In the genomic region with DNA sequence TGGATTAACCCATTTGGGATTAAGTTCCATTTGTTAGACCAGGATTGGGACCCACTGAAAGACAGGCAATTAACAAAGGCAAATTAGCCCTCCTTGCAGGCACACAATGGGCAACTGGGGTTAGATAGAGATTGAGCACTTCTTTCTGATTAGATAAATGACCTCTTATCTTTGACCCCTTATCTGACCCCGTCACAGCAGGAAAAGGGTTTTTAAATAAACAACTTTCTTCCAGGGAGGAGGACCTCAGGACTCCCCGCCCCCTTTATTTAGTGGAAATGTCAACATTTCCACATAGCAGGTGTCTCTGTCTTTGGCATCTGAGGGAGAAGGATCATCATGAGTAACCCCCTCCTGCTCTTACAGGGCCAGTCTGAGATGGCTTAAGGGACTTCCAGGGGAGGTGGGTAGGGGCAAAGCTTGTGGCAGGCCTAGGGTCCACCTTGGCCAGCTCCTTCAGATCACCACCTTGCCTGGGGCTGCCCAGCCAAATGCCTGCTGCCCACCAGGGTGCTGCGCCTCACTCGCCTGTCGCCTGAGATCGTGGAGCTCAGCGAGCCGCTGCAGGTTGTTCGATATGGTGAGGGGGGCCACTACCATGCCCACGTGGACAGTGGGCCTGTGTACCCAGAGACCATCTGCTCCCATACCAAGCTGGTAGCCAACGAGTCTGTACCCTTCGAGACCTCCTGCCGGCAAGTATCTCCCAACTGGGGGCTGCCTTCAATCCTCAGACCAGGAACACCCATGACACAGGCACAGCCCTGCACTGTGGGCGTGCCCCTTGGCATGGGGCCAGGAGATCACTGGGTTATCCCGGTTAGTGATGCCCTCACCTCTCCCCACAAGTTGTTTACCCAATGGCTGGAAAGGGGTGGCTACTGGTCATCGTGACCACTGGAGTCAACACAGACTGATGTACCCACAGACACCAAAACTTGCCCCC, we compare ENCODE assay signal across 17 cellular contexts. TPM values are rescaled to one million over a fixed set of nuclear protein-coding genes. Genes with fewer than 3 reads are reported as not detected.
DNase-seq lines count a peak whose midpoint lies in the region; ATAC-seq and TF ChIP-seq lines count a peak whose summit lies in the region.
"Had no signal": no experiment of that assay in that cellular context is flagged by ENCODE, and none has a peak within 500 bp of the region (broad histone marks: within the 10 kb centered on the region; RNA-seq: fewer than 3 reads in every experiment).

No MANE protein-coding gene starts in this region.

- no peak overlapping the region for H3K4me3 ChIP-seq in IMR-90 (ENCODE audit: insufficient read depth, low read depth, low read length)
- H3K4me3 ChIP-seq in thyroid gland (replicated peaks in 1 of 3), result no peak overlapping the region
- H3K4me3 ChIP-seq: smooth muscle cell, vagina had no signal

- H3K27me3 ChIP-seq in IMR-90 (ENCODE audit: control insufficient read depth, insufficient read depth, low read length) (no peaks in the 10 kb centered on the region), thyroid gland (no peaks in the 10 kb centered on the region)
- H3K27me3 ChIP-seq: vagina had no signal

- H3K9me1 ChIP-seq in IMR-90 (ENCODE audit: insufficient read depth, low read length), result peaks cover 21% of the 10 kb centered on the region

- in situ Hi-C loops in IMR-90 (cut with MboI; ENCODE audit: low sequenced_read_pairs), result no loop called here

- peaks cover 16% of the 10 kb centered on the region for H4K20me1 ChIP-seq in IMR-90 (ENCODE audit: insufficient read depth, low read length)

- peaks cover 3% of the 10 kb centered on the region; the same call in 1 of the 2 replicates for H3K36me3 ChIP-seq in IMR-90 (ENCODE audit: control insufficient read depth, insufficient read depth, low read length)
- no peaks in the 10 kb centered on the region for H3K36me3 ChIP-seq in thyroid gland
- H3K36me3 ChIP-seq: vagina had no signal

- H3K14ac ChIP-seq in IMR-90 (replicated peaks; ENCODE audit: low read depth, low read length), result no peak overlapping the region

- no peak overlapping the region for H4K5ac ChIP-seq in IMR-90 (ENCODE audit: low read depth, low read length)

- H3K79me1 ChIP-seq in IMR-90 (ENCODE audit: low read depth in 1 of 2, low read length in 2 of 2), result peaks cover 0 to 40% of the 10 kb centered on the region in 2 experiments; a peak in 2 of 4 replicates

- H3K4me1 ChIP-seq in IMR-90 (ENCODE audit: control insufficient read depth, insufficient read depth, low read length) (peaks cover 11% of the 10 kb centered on the region), thyroid gland (peaks cover 18 to 25% of the 10 kb centered on the region in 2 donors)

- no peak overlapping the region for H3K18ac ChIP-seq in IMR-90 (ENCODE audit: low read depth, low read length)

- TF ChIP-seq POLR2A in IMR-90 (IDR thresholded peaks at IDR 0.05; ENCODE audit: low read depth, low read length) (no peak), erythroblast (IDR thresholded peaks at IDR 0.05; ENCODE audit: low read length) (peak; percentile 43), thyroid gland (IDR thresholded peaks at IDR 0.05) (no peak)

- TF ChIP-seq CTCF in IMR-90 (conservative IDR thresholded peaks at IDR 0.05; ENCODE audit: low read depth, low read length) (no peak), thyroid gland (IDR thresholded peaks at IDR 0.05) (no peak)

- no TSS peak for BruUV-seq in IMR-90 (replicated peaks; lab: Mats Ljungman, UMichigan)

- CTCF ChIA-PET in IMR-90 (lab: Yijun Ruan, JAX), result no interaction called here

- H2AFZ ChIP-seq in IMR-90 (replicated peaks; ENCODE audit: low read length, poor library complexity), result no peak overlapping the region

- H3K9me3 ChIP-seq in IMR-90 (ENCODE audit: control insufficient read depth, insufficient read depth, low read length) (no peaks in the 10 kb centered on the region), thyroid gland (no peaks in the 10 kb centered on the region)
- H3K9me3 ChIP-seq: Caco-2, vagina had no signal

- H3K27ac ChIP-seq in IMR-90 (ENCODE audit: insufficient read depth, low read length) (no peak overlapping the region), thyroid gland (peak overlapping the region in 1 of 3 donors; percentile 98)
- H3K27ac ChIP-seq: vagina had no signal

- H2AK9ac ChIP-seq in IMR-90 (replicated peaks; ENCODE audit: low read depth, low read length, poor library complexity), result peak overlapping the region; percentile 58

- peak overlapping the region; percentile 28; the same call in 1 of the 2 replicates for H2AK5ac ChIP-seq in IMR-90 (ENCODE audit: low read depth, low read length)

- DNase-seq in activated CD4-positive, alpha-beta T cell treated with anti-CD3 and anti-CD28 coated beads for 48 hours, result peak; percentile 37
- no peak for DNase-seq in activated CD4-positive, alpha-beta T cell treated with anti-CD3 and anti-CD28 coated beads for 1 hour
- no peak for DNase-seq in IMR-90
- DNase-seq in erythroblast (lab: John Stamatoyannopoulos, UW), result peak; percentile 80 to 90
- DNase-seq in thyroid gland, result peak; percentile 56 to 60
- no peak for DNase-seq in NCI-H2081 treated with DMSO at 0.1 percent for 48 hours (lab: John Stamatoyannopoulos, UW)
- DNase-seq: activated T-cell treated with anti-CD3 and anti-CD28 coated beads, Interleukin-2, amount 50 U/mL, for 48 hours; Caco-2; effector memory CD8-positive, alpha-beta T cell; MV-4-11; naive B cell; posterior cingulate gyrus; stimulated activated CD4-positive, alpha-beta T cell treated with anti-CD3 and anti-CD28 coated beads, Interleukin-4, amount 100 ng/mL, for 24 hours; T-cell had no signal

- H2BK15ac ChIP-seq in IMR-90 (ENCODE audit: low read depth, low read length), result no peak overlapping the region

- H4K8ac ChIP-seq in IMR-90 (ENCODE audit: low read depth in 2 of 2, low read length in 2 of 2), result no peak overlapping the region

- H4K91ac ChIP-seq in IMR-90 (ENCODE audit: insufficient read depth, low read depth, low read length), result no peak overlapping the region

- no peak for ATAC-seq in IMR-90 (ENCODE audit: low read depth)
- ATAC-seq in GM21447 (IDR thresholded peaks at IDR 0.05; ENCODE audit: unreplicated experiment), result no peak
- ATAC-seq: effector memory CD8-positive, alpha-beta T cell; T-cell had no signal

- no peak overlapping the region for H3K23ac ChIP-seq in IMR-90 (ENCODE audit: low read depth, low read length)

- dilution Hi-C loops in IMR-90 (cut with HindIII; ENCODE audit: low sequenced_read_pairs, unreplicated experiment), result no loop called here

- H2BK120ac ChIP-seq in IMR-90 (ENCODE audit: low read depth, low read length), result no peak overlapping the region

- H3K56ac ChIP-seq in IMR-90 (ENCODE audit: extremely low read depth, insufficient read depth, low read length), result no peak overlapping the region

- no peak for TF ChIP-seq RAD21 in IMR-90 (IDR thresholded peaks at IDR 0.05; ENCODE audit: low read length)

- POLR2A ChIA-PET in IMR-90 (lab: Charles Lee; ENCODE audit: unreplicated experiment), result no interaction called here

- H3K4me2 ChIP-seq in IMR-90 (ENCODE audit: low read depth, low read length), result no peak overlapping the region
- H3K4me2 ChIP-seq: smooth muscle cell had no signal

- WGBS in IMR-90 (ENCODE audit: extremely low coverage in 2 of 2, insufficient read length in 1 of 2), 2 experiments, result 87% methylated on average over 3 of the region's 16 CpGs; no CpG with 5 or more reads in 1 of the 2 experiments
- 70 to 87% methylated on average over 3 to 5 of the region's 16 CpGs for WGBS in thyroid gland, 2 donors

- intact Hi-C loops in IMR-90 (cut with micrococcal nuclease), result no loop called here
- intact Hi-C loops in thyroid gland (cut with DNase I), result no loop called here

- no peak overlapping the region for H3K9ac ChIP-seq in IMR-90 (ENCODE audit: low read depth, low read length)

- no peak overlapping the region for H2BK20ac ChIP-seq in IMR-90 (ENCODE audit: low read depth, low read length)

- no peak overlapping the region for H3K4ac ChIP-seq in IMR-90 (ENCODE audit: low read depth, low read length)

- no peak overlapping the region for H2BK5ac ChIP-seq in IMR-90 (ENCODE audit: low read depth, low read length, poor library complexity, severe bottlenecking)

TF ChIP-seq in IMR-90, 13 proteins besides CTCF, POLR2A, EP300 and RAD21 (continues in another document):
- no peak for TF ChIP-seq BHLHE40 (IDR thresholded peaks at IDR 0.05; ENCODE audit: low read depth, low read length)
- TF ChIP-seq SMC3 (IDR thresholded peaks at IDR 0.05; ENCODE audit: low read depth, low read length), result no peak
- no peak for TF ChIP-seq RFX5 (IDR thresholded peaks at IDR 0.05; ENCODE audit: low read depth, low read length)
- no peak for TF ChIP-seq CEBPB (IDR thresholded peaks at IDR 0.05; ENCODE audit: low read depth, low read length)
- TF ChIP-seq MAFK (IDR thresholded peaks at IDR 0.05; ENCODE audit: low read depth, low read length), result no peak
- TF ChIP-seq NFE2L2 (IDR thresholded peaks at IDR 0.05; ENCODE audit: low read depth, low read length), result no peak
- TF ChIP-seq MAZ (IDR thresholded peaks at IDR 0.05; ENCODE audit: borderline replicate concordance, low read depth, low read length), result no peak

RNA-seq across cellular contexts. Expression of gene WDR6, which starts 2.6 kb away (rescaled TPM):
- 55.8 and 60.9 TPM in 2 replicates for total RNA-seq in IMR-90 (2012; rRNA removed)
- polyA plus RNA-seq in IMR-90 (2012; rRNA removed), result 160 and 172 TPM in 2 replicates
- polyA plus RNA-seq in IMR-90 (2012; cell fraction: cytosol; rRNA removed), result 97.3 and 121 TPM in 2 replicates
- 1,034 and 1,622 TPM in 2 replicates for polyA plus RNA-seq in IMR-90 (2012; cell fraction: nucleus; rRNA removed; ENCODE audit: low replicate concordance)
- 100 to 1,000 TPM; 125 to 169 (median 149) TPM for total RNA-seq in thyroid gland

RNA-seq across cellular contexts. Expression of gene DALRD3, which starts 13.8 kb away (rescaled TPM):
- total RNA-seq in IMR-90 (2012; rRNA removed), result 27.8 and 28.3 TPM in 2 replicates
- polyA plus RNA-seq in IMR-90 (2012; rRNA removed), result 42.2 and 43.5 TPM in 2 replicates
- polyA plus RNA-seq in IMR-90 (2012; cell fraction: cytosol; rRNA removed), result 33.8 and 36.4 TPM in 2 replicates
- 116 and 195 TPM in 2 replicates for polyA plus RNA-seq in IMR-90 (2012; cell fraction: nucleus; rRNA removed; ENCODE audit: low replicate concordance)
- 10 to 100 TPM; 43.1 to 91.4 (median 60.0) TPM for total RNA-seq in thyroid gland

RNA-seq across cellular contexts. Expression of gene P4HTM, which starts 14.6 kb away (rescaled TPM):
- total RNA-seq in IMR-90 (2012; rRNA removed) (10.4 and 11.1 TPM in 2 replicates), thyroid gland (100 to 1,000 TPM in 1 of 4 donors, 10 to 100 TPM in 3; 73.5 to 117 (median 95.0) TPM)
- polyA plus RNA-seq in IMR-90 (2012; rRNA removed), result 26.1 and 29.7 TPM in 2 replicates
- 18.8 and 34.8 TPM in 2 replicates for polyA plus RNA-seq in IMR-90 (2012; cell fraction: cytosol; rRNA removed)
- polyA plus RNA-seq in IMR-90 (2012; cell fraction: nucleus; rRNA removed; ENCODE audit: low replicate concordance), result 99.3 and 171 TPM in 2 replicates

RNA-seq across cellular contexts. Expression of gene NDUFAF3, which starts 17.3 kb away (rescaled TPM):
- total RNA-seq in IMR-90 (2012; rRNA removed) (26.5 and 43.3 TPM in 2 replicates), thyroid gland (100 to 1,000 TPM; 120 to 305 (median 146) TPM)
- 112 and 137 TPM in 2 replicates for polyA plus RNA-seq in IMR-90 (2012; rRNA removed)
- polyA plus RNA-seq in IMR-90 (2012; cell fraction: cytosol; rRNA removed), result 38.6 and 96.1 TPM in 2 replicates
- 22.8 and 47.7 TPM in 2 replicates for polyA plus RNA-seq in IMR-90 (2012; cell fraction: nucleus; rRNA removed; ENCODE audit: low replicate concordance)

RNA-seq across cellular contexts. Expression of gene IMPDH2, which starts 24.6 kb away (rescaled TPM):
- 268 and 296 TPM in 2 replicates for total RNA-seq in IMR-90 (2012; rRNA removed)
- 190 and 194 TPM in 2 replicates for polyA plus RNA-seq in IMR-90 (2012; rRNA removed)
- 126 and 176 TPM in 2 replicates for polyA plus RNA-seq in IMR-90 (2012; cell fraction: cytosol; rRNA removed)
- 254 and 364 TPM in 2 replicates for polyA plus RNA-seq in IMR-90 (2012; cell fraction: nucleus; rRNA removed; ENCODE audit: low replicate concordance)
- 100 to 1,000 TPM in 3 of 4 donors, 10 to 100 TPM in 1; 92.9 to 159 (median 109) TPM for total RNA-seq in thyroid gland

Comparison
In these comparisons a context has a peak if more than half of its experiments do, and no peak if none do; other contexts are left out.
1. DNase-seq: peak in activated CD4-positive, alpha-beta T cell treated with anti-CD3 and anti-CD28 coated beads for 48 hours (single experiment), erythroblast (2 of 2) and thyroid gland (2 of 2); none in activated CD4-positive, alpha-beta T cell treated with anti-CD3 and anti-CD28 coated beads for 1 hour (single experiment), IMR-90 (single experiment) and NCI-H2081 treated with DMSO at 0.1 percent for 48 hours (single experiment).